In the genomic region with DNA sequence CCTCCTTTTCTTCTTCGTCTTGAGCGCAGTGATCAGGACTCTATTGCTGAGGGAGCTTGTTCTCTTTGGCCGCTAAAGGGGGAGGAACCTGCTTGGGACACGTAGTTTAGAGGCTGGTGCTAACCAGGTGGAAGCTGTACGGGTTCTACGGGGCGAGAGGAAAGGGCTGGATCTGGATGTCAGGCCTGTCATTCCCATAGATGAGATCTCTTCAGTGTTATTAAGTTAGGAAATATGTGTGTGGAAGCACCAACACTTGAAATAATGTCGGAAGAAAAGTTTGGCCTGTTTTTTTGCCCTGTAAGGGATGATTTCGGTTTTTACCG, we compare ENCODE assay signal across 8 cellular contexts. TPM values are rescaled to one million over a fixed set of nuclear protein-coding genes. Genes with fewer than 3 reads are reported as not detected.
DNase-seq lines count a peak whose midpoint lies in the region; ATAC-seq and TF ChIP-seq lines count a peak whose summit lies in the region.

No MANE protein-coding gene starts in this region.

- peak overlapping the region; percentile 63 for H3K4me3 ChIP-seq in CD8-positive, alpha-beta T cell (ENCODE audit: low read depth, low read length)
- H3K4me3 ChIP-seq in OCI-LY7 (ENCODE audit: low read depth, low read length, poor library complexity, severe bottlenecking) = peak overlapping the region; percentile 99
- H3K4me3 ChIP-seq in smooth muscle cell = peak overlapping the region; percentile 74

- no peak for TF ChIP-seq CTCF in CD8-positive, alpha-beta T cell (IDR thresholded peaks at IDR 0.05)
- TF ChIP-seq CTCF in OCI-LY7 (conservative IDR thresholded peaks at IDR 0.05; ENCODE audit: low read length) = no peak
- no peak for TF ChIP-seq CTCF in brain (conservative IDR thresholded peaks at IDR 0.05)
- TF ChIP-seq CTCF in smooth muscle cell (IDR thresholded peaks at IDR 0.05; ENCODE audit: borderline replicate concordance, insufficient read depth, poor library complexity, severe bottlenecking) = no peak

- no peaks in the 10 kb centered on the region for H3K9me2 ChIP-seq in OCI-LY7 (ENCODE audit: insufficient read depth, low read length)

- no peaks in the 10 kb centered on the region for H3K9me3 Mint-ChIP-seq in CD8-positive, alpha-beta T cell
- no peaks in the 10 kb centered on the region for H3K9me3 Mint-ChIP-seq in brain

- 1% methylated on average over 10 of the region's 10 CpGs for WGBS in smooth muscle cell (ENCODE audit: low lambda C conversion rate)

- H3K4me1 Mint-ChIP-seq in CD8-positive, alpha-beta T cell (ENCODE audit: low read depth) = peaks cover 60% of the 10 kb centered on the region
- peaks cover 53% of the 10 kb centered on the region for H3K4me1 Mint-ChIP-seq in brain

- peak overlapping the region; percentile 69 for H3K27ac ChIP-seq in CD8-positive, alpha-beta T cell (ENCODE audit: low read depth, low read length)
- H3K27ac ChIP-seq in OCI-LY7 (ENCODE audit: low read depth, low read length, poor library complexity, severe bottlenecking) (peak overlapping the region; percentile 83), smooth muscle cell (ENCODE audit: low read depth) (peak overlapping the region; percentile 95)

- H3K4me2 ChIP-seq in OCI-LY7 (ENCODE audit: low read length) (peak overlapping the region; percentile 94), smooth muscle cell (peak overlapping the region; percentile 88)

- no peaks in the 10 kb centered on the region for H3K27me3 Mint-ChIP-seq in CD8-positive, alpha-beta T cell (ENCODE audit: low read depth)
- peaks cover 14% of the 10 kb centered on the region for H3K27me3 Mint-ChIP-seq in brain

- peak; percentile 22 for ATAC-seq in CD8-positive, alpha-beta T cell
- peak; percentile 31 for ATAC-seq in GM18861 (IDR thresholded peaks at IDR 0.05; ENCODE audit: unreplicated experiment)
- ATAC-seq in HG03039 (IDR thresholded peaks at IDR 0.05; ENCODE audit: unreplicated experiment) = peak; percentile 40

- POLR2A ChIA-PET in CD8-positive, alpha-beta T cell (lab: Charles Lee) = interaction anchor here (0.6 to 2.7 kb wide), 5 partner anchors 10 to 509 kb away, joined by 3 to 30 read pairs (median 3); partner anchors contain the start of genes AASDH, NOA1, PAICS and PPAT
- POLR2A ChIA-PET in OCI-LY7 (lab: Charles Lee) = interaction anchor here (0.5 to 2.7 kb wide), 11 partner anchors 8 to 512 kb away, joined by 3 to 38 read pairs (median 7); partner anchors contain the start of genes AASDH, PAICS and PPAT

- no peaks in the 10 kb centered on the region for H3K27me3 ChIP-seq in CD8-positive, alpha-beta T cell (ENCODE audit: insufficient read depth, low read length)
- H3K27me3 ChIP-seq in smooth muscle cell (ENCODE audit: low read depth) = no peaks in the 10 kb centered on the region

- peak overlapping the region; percentile 100 for H3K4me3 Mint-ChIP-seq in CD8-positive, alpha-beta T cell
- peak overlapping the region; percentile 96 to 100 (median 99) for H3K4me3 Mint-ChIP-seq in brain

- intact Hi-C loops in CD8-positive, alpha-beta T cell (cut with DNase I, micrococcal nuclease) = loop anchor here (1.0 to 10.0 kb wide), 5 partner anchors 62 to 616 kb away; partner anchors contain the start of genes CEP135 (in 1 of the 2), EXOC1 (in 1 of the 2) and REST (in 1 of the 2)
- intact Hi-C loops in OCI-LY7 (cut with micrococcal nuclease; ENCODE audit: unreplicated experiment) = no loop called here

- H3K36me3 ChIP-seq in CD8-positive, alpha-beta T cell (ENCODE audit: insufficient read depth, low read length) = peaks cover 14% of the 10 kb centered on the region
- H3K36me3 ChIP-seq in OCI-LY7 (ENCODE audit: insufficient read depth, low read length) (peaks cover 50% of the 10 kb centered on the region), smooth muscle cell (ENCODE audit: low read depth) (peaks cover 13% of the 10 kb centered on the region)

- H3K9me3 ChIP-seq in CD8-positive, alpha-beta T cell (ENCODE audit: low read length) = no peaks in the 10 kb centered on the region
- H3K9me3 ChIP-seq in OCI-LY7 (ENCODE audit: low read length) (no peaks in the 10 kb centered on the region), smooth muscle cell (replicated peaks; ENCODE audit: low read depth) (no peaks in the 10 kb centered on the region)

- no TSS peak for BruUV-seq in OCI-LY7 (replicated peaks; lab: Mats Ljungman, UMichigan)

- H3K79me2 ChIP-seq in OCI-LY7 (ENCODE audit: insufficient read depth, low read depth, low read length) = peaks cover 81% of the 10 kb centered on the region
- H3K79me2 ChIP-seq in smooth muscle cell (ENCODE audit: low read depth) = peaks cover 60% of the 10 kb centered on the region

- peaks cover 17% of the 10 kb centered on the region; the same call in 1 of the 2 replicates for H4K20me1 ChIP-seq in OCI-LY7 (ENCODE audit: insufficient read depth, low read length)
- peaks cover 26% of the 10 kb centered on the region for H4K20me1 ChIP-seq in smooth muscle cell (ENCODE audit: low read depth)

- CTCF ChIA-PET in CD8-positive, alpha-beta T cell (lab: Charles Lee) = interaction anchor here (0.9 to 1.4 kb wide), 2 partner anchors 42 to 370 kb away, joined by 3 to 4 read pairs; no protein-coding TSS in a partner anchor
- CTCF ChIA-PET in OCI-LY7 (lab: Charles Lee; ENCODE audit: unreplicated experiment) = no interaction called here

- H3F3A ChIP-seq in smooth muscle cell (ENCODE audit: low read depth) = peaks cover 7% of the 10 kb centered on the region

- H3K9ac ChIP-seq in smooth muscle cell (ENCODE audit: low read depth) = peak overlapping the region; percentile 97

- H2AFZ ChIP-seq in OCI-LY7 (ENCODE audit: low read length) (peak overlapping the region; percentile 81), smooth muscle cell (ENCODE audit: low read depth) (peak overlapping the region; percentile 7)

- peak in 5 of 7 experiments; percentile 7 to 43 (median 23) for DNase-seq in CD8-positive, alpha-beta T cell
- no peak for DNase-seq in OCI-LY7 (ENCODE audit: low spot score)
- DNase-seq in iris pigment epithelial cell (ENCODE audit: low read depth) = peak; percentile 48
- DNase-seq in smooth muscle cell (lab: John Stamatoyannopoulos, UW; ENCODE audit: unreplicated experiment) = no peak
- no peak for DNase-seq in AG08396 (ENCODE audit: low spot score)

- peaks cover 44% of the 10 kb centered on the region for H3K4me1 ChIP-seq in CD8-positive, alpha-beta T cell (ENCODE audit: insufficient read depth, low read length)
- H3K4me1 ChIP-seq in OCI-LY7 (ENCODE audit: insufficient read depth, low read length, poor library complexity, severe bottlenecking) (peaks cover 36% of the 10 kb centered on the region), smooth muscle cell (ENCODE audit: low read depth) (peaks cover 21% of the 10 kb centered on the region)

- H3K36me3 Mint-ChIP-seq in CD8-positive, alpha-beta T cell = peaks cover 51% of the 10 kb centered on the region
- H3K36me3 Mint-ChIP-seq in brain = peaks cover 39% of the 10 kb centered on the region

- peak overlapping the region; percentile 100 for H3K27ac Mint-ChIP-seq in CD8-positive, alpha-beta T cell
- peak overlapping the region; percentile 98 to 99 (median 99) for H3K27ac Mint-ChIP-seq in brain

RNA-seq across cellular contexts. Expression of gene SRP72, which starts 0.6 kb away (rescaled TPM):
- 100 to 1,000 TPM; 142 to 148 TPM for total RNA-seq in CD8-positive, alpha-beta T cell
- total RNA-seq in OCI-LY7 (2014; rRNA removed; shearing (Covaris generic)) = 53.5 and 65.8 TPM in 2 replicates
- total RNA-seq in OCI-LY7 (2022) = 166 and 177 TPM in 2 replicates
- 26.9 TPM for polyA plus RNA-seq in brain (ENCODE audit: insufficient read depth, low read depth, low replicate concordance)
- 90.0 and 99.7 TPM in 2 replicates for total RNA-seq in smooth muscle cell
- polyA plus RNA-seq in smooth muscle cell = 113 TPM in 2 replicates

RNA-seq across cellular contexts. Expression of gene PAICS, which starts 32.0 kb away (rescaled TPM):
- total RNA-seq in CD8-positive, alpha-beta T cell = 10 to 100 TPM; 15.0 to 15.9 TPM
- total RNA-seq in OCI-LY7 (2014; rRNA removed; shearing (Covaris generic)) = 99.1 and 101 TPM in 2 replicates
- total RNA-seq in OCI-LY7 (2022) (271 and 295 TPM in 2 replicates), smooth muscle cell (68.9 and 71.6 TPM in 2 replicates)
- polyA plus RNA-seq in brain (ENCODE audit: insufficient read depth, low read depth, low replicate concordance) (45.7 TPM), smooth muscle cell (58.7 and 62.4 TPM in 2 replicates)

RNA-seq across cellular contexts. Expression of gene PPAT, which starts 32.6 kb away (rescaled TPM):
- total RNA-seq in CD8-positive, alpha-beta T cell = 1 to 10 TPM; 6.9 to 7.0 TPM
- total RNA-seq in OCI-LY7 (2014; rRNA removed; shearing (Covaris generic)) = 35.8 and 47.2 TPM in 2 replicates
- total RNA-seq in OCI-LY7 (2022) = 48.2 and 54.3 TPM in 2 replicates
- 8.4 TPM for polyA plus RNA-seq in brain (ENCODE audit: insufficient read depth, low read depth, low replicate concordance)
- 26.0 and 26.8 TPM in 2 replicates for total RNA-seq in smooth muscle cell
- polyA plus RNA-seq in smooth muscle cell = 11.6 and 12.3 TPM in 2 replicates

RNA-seq across cellular contexts. Expression of gene ARL9, which starts 37.5 kb away (rescaled TPM):
- total RNA-seq in CD8-positive, alpha-beta T cell = under 1 TPM in 1 of 2 experiments, not detected in 1; 0.19 TPM
- total RNA-seq in OCI-LY7 (2014; rRNA removed; shearing (Covaris generic)) = 0.32 TPM in 1 of 2 replicates, not detected in the other
- total RNA-seq in OCI-LY7 (2022) (0.76 TPM in 1 of 2 replicates, not detected in the other), smooth muscle cell (0.27 TPM in 1 of 2 replicates, not detected in the other)
- polyA plus RNA-seq in brain (ENCODE audit: insufficient read depth, low read depth, low replicate concordance) (3.1 TPM), smooth muscle cell (1.2 and 1.4 TPM in 2 replicates)

Comparison
In these comparisons a context has a peak if more than half of its experiments do, and no peak if none do; other contexts are left out.
1. DNase-seq: peak in CD8-positive, alpha-beta T cell (5 of 7) and iris pigment epithelial cell (single experiment); none in OCI-LY7 (single experiment), smooth muscle cell (single experiment) and AG08396 (single experiment).
2. Peak in every context shown above with its lines, with median percentiles within 50 percentile points of each other: ATAC-seq, H3K27ac ChIP-seq and H3K4me3 ChIP-seq.